In genomic region chr3:123134671-123135070, GRCh38 we compare ENCODE assay signal across 25 cellular contexts.
"Had no signal": no experiment of that assay in that cellular context is flagged by ENCODE, and none has a peak within 500 bp of the region (broad histone marks: within the 10 kb centered on the region; RNA-seq: fewer than 3 reads in every experiment).

No MANE protein-coding gene starts in this region.

- H3K9me3 Mint-ChIP-seq: activated CD4-positive, alpha-beta memory T cell treated with anti-CD3 and anti-CD28 coated beads for 36 hours; activated CD4-positive, alpha-beta T cell treated with anti-CD3 and anti-CD28 coated beads, Interleukin-2, amount 10 ng/mL, durations not matched to agents 24 days and 14 days; activated naive CD4-positive, alpha-beta T cell treated with anti-CD3 and anti-CD28 coated beads, Interleukin-2, amount 50 U/mL, for 72 hours; activated naive CD8-positive, alpha-beta T cell treated with anti-CD3 and anti-CD28 coated beads, Interleukin-2, amount 10 ng/mL, durations not matched to agents 7 days and 5 days; activated T-cell treated with anti-CD3 and anti-CD28 coated beads, Interleukin-2, amount 50 U/mL, for 4 hours; activated T-helper 17 cell treated with anti-CD3 and anti-CD28 coated beads, Interleukin-2, amount 50 U/mL, for 72 hours; central memory CD8-positive, alpha-beta T cell; dendritic cell treated with granulocyte-macrophage colony-stimulating factor and Interleukin-4, amounts not matched to agents 40 ng/mL and 50 ng/mL, for 4 days had no signal

- H3K4me3 Mint-ChIP-seq: activated CD4-positive, alpha-beta memory T cell treated with anti-CD3 and anti-CD28 coated beads for 36 hours; activated CD4-positive, alpha-beta T cell treated with anti-CD3 and anti-CD28 coated beads for 36 hours; activated CD4-positive, alpha-beta T cell treated with anti-CD3 and anti-CD28 coated beads, Interleukin-2, amount 10 ng/mL, durations not matched to agents 24 days and 14 days; activated naive CD8-positive, alpha-beta T cell treated with anti-CD3 and anti-CD28 coated beads, Interleukin-2, amount 10 ng/mL, durations not matched to agents 7 days and 5 days; activated T-cell treated with anti-CD3 and anti-CD28 coated beads, Interleukin-2, amount 50 U/mL, for 4 hours; activated T-helper 17 cell treated with anti-CD3 and anti-CD28 coated beads, Interleukin-2, amount 50 U/mL, for 72 hours; central memory CD8-positive, alpha-beta T cell; dendritic cell treated with granulocyte-macrophage colony-stimulating factor and Interleukin-4, amounts not matched to agents 40 ng/mL and 50 ng/mL, for 4 days had no signal

- DNase-seq: activated CD4-positive, alpha-beta memory T cell treated with anti-CD3 and anti-CD28 coated beads for 36 hours; activated CD4-positive, alpha-beta T cell treated with anti-CD3 and anti-CD28 coated beads for 36 hours; activated CD4-positive, alpha-beta T cell treated with anti-CD3 and anti-CD28 coated beads, Interleukin-2, amount 10 ng/mL, durations not matched to agents 24 days and 14 days; activated CD4-positive, CD25-positive, alpha-beta regulatory T cell; activated CD4-positive, CD25-positive, alpha-beta regulatory T cell treated with anti-CD3 and anti-CD28 coated beads, Interleukin-2, amount 50 U/mL, for 72 hours; activated CD8-positive, alpha-beta memory T cell treated with anti-CD3 and anti-CD28 coated beads for 24 hours; activated effector memory CD4-positive, alpha-beta T cell treated with Interleukin-2 at 50 U/mL for 16 hours; activated gamma-delta T cell treated with Interleukin-2 at 50 U/mL for 16 hours; activated naive CD4-positive, alpha-beta T cell treated with Interleukin-2 at 50 U/mL for 16 hours; activated naive CD8-positive, alpha-beta T cell treated with anti-CD3 and anti-CD28 coated beads, Interleukin-2, amount 10 ng/mL, durations not matched to agents 7 days and 5 days; activated T-cell treated with anti-CD3 and anti-CD28 coated beads, Interleukin-2, amount 50 U/mL, for 4 hours; brain microvascular endothelial cell; dorsolateral prefrontal cortex; effector memory CD4-positive, alpha-beta T cell; erythroblast; esophagus squamous epithelium; foreskin melanocyte; T-helper 2 cell had no signal

- H3K9me3 ChIP-seq: esophagus squamous epithelium, gastroesophageal sphincter, heart left ventricle had no signal

- H3K27me3 ChIP-seq: brain microvascular endothelial cell, dorsolateral prefrontal cortex, esophagus squamous epithelium, gastroesophageal sphincter, heart left ventricle had no signal

- H3K4me1 Mint-ChIP-seq: activated CD4-positive, alpha-beta T cell treated with anti-CD3 and anti-CD28 coated beads for 36 hours; activated CD4-positive, alpha-beta T cell treated with anti-CD3 and anti-CD28 coated beads, Interleukin-2, amount 10 ng/mL, durations not matched to agents 24 days and 14 days; activated naive CD8-positive, alpha-beta T cell treated with anti-CD3 and anti-CD28 coated beads, Interleukin-2, amount 10 ng/mL, durations not matched to agents 7 days and 5 days; activated T-helper 17 cell treated with anti-CD3 and anti-CD28 coated beads, Interleukin-2, amount 50 U/mL, for 72 hours; central memory CD8-positive, alpha-beta T cell had no signal

- H3K4me3 ChIP-seq: coronary artery, dorsolateral prefrontal cortex, esophagus squamous epithelium, gastroesophageal sphincter, heart left ventricle had no signal

- H3K27me3 Mint-ChIP-seq: activated CD4-positive, alpha-beta memory T cell treated with anti-CD3 and anti-CD28 coated beads for 36 hours; activated CD4-positive, alpha-beta T cell treated with anti-CD3 and anti-CD28 coated beads for 36 hours; activated CD4-positive, alpha-beta T cell treated with anti-CD3 and anti-CD28 coated beads, Interleukin-2, amount 10 ng/mL, durations not matched to agents 24 days and 14 days; activated naive CD8-positive, alpha-beta T cell treated with anti-CD3 and anti-CD28 coated beads, Interleukin-2, amount 10 ng/mL, durations not matched to agents 7 days and 5 days; activated T-helper 17 cell treated with anti-CD3 and anti-CD28 coated beads, Interleukin-2, amount 50 U/mL, for 72 hours; central memory CD8-positive, alpha-beta T cell; dendritic cell treated with granulocyte-macrophage colony-stimulating factor and Interleukin-4, amounts not matched to agents 40 ng/mL and 50 ng/mL, for 4 days had no signal

- H3K27ac ChIP-seq: brain microvascular endothelial cell, coronary artery, dorsolateral prefrontal cortex, esophagus squamous epithelium, gastroesophageal sphincter, heart left ventricle had no signal

- H3K4me1 ChIP-seq: esophagus squamous epithelium, gastroesophageal sphincter, heart left ventricle had no signal

- H3K27ac Mint-ChIP-seq: activated CD4-positive, alpha-beta memory T cell treated with anti-CD3 and anti-CD28 coated beads for 36 hours; activated CD4-positive, alpha-beta T cell treated with anti-CD3 and anti-CD28 coated beads for 36 hours; activated CD4-positive, alpha-beta T cell treated with anti-CD3 and anti-CD28 coated beads, Interleukin-2, amount 10 ng/mL, durations not matched to agents 24 days and 14 days; activated naive CD8-positive, alpha-beta T cell treated with anti-CD3 and anti-CD28 coated beads, Interleukin-2, amount 10 ng/mL, durations not matched to agents 7 days and 5 days; activated T-helper 17 cell treated with anti-CD3 and anti-CD28 coated beads, Interleukin-2, amount 50 U/mL, for 72 hours; dendritic cell treated with granulocyte-macrophage colony-stimulating factor and Interleukin-4, amounts not matched to agents 40 ng/mL and 50 ng/mL, for 4 days had no signal

- H3K36me3 Mint-ChIP-seq: activated naive CD8-positive, alpha-beta T cell treated with anti-CD3 and anti-CD28 coated beads, Interleukin-2, amount 10 ng/mL, durations not matched to agents 7 days and 5 days had no signal

- ATAC-seq: activated CD4-positive, alpha-beta T cell treated with anti-CD3 and anti-CD28 coated beads for 36 hours; activated naive CD4-positive, alpha-beta T cell treated with anti-CD3 and anti-CD28 coated beads, Interleukin-2, amount 50 U/mL, for 72 hours; activated T-cell treated with anti-CD3 and anti-CD28 coated beads, Interleukin-2, amount 50 U/mL, for 4 hours; activated T-helper 17 cell treated with anti-CD3 and anti-CD28 coated beads, Interleukin-2, amount 50 U/mL, for 72 hours; gastroesophageal sphincter; heart left ventricle had no signal
